ENCODE assay signal across 15 cellular contexts in genomic region chr9:36731576-36731975, GRCh38.
DNase-seq lines count a peak whose midpoint lies in the region; ATAC-seq, FAIRE-seq and TF ChIP-seq lines count a peak whose summit lies in the region.
"Had no signal": no experiment of that assay in that cellular context is flagged by ENCODE, and none has a peak within 500 bp of the region (broad histone marks: within the 10 kb centered on the region; RNA-seq: fewer than 3 reads in every experiment).

No MANE protein-coding gene starts in this region.

- peak; percentile 37 for FAIRE-seq in urothelium cell line (lab: Jason Lieb, UNC)
- FAIRE-seq: D721Med had no signal

- no peaks in the 10 kb centered on the region for H3K36me3 Mint-ChIP-seq in activated CD4-positive, alpha-beta T cell treated with anti-CD3 and anti-CD28 coated beads for 36 hours (ENCODE audit: low read depth)
- no peaks in the 10 kb centered on the region for H3K36me3 Mint-ChIP-seq in activated B cell treated with CpG ODN at 0.5 μM for 24 hours (ENCODE audit: low read depth)
- no peaks in the 10 kb centered on the region for H3K36me3 Mint-ChIP-seq in stimulated activated effector memory CD8-positive, alpha-beta T cell treated with anti-CD3 and anti-CD28 coated beads, Interleukin-12 subunit alpha, Interleukin-12 subunit beta, amount 100 ng/mL, for 72 hours

- no peaks in the 10 kb centered on the region for H3K9me3 Mint-ChIP-seq in activated CD4-positive, alpha-beta T cell treated with anti-CD3 and anti-CD28 coated beads for 36 hours (ENCODE audit: low read depth)
- no peaks in the 10 kb centered on the region for H3K9me3 Mint-ChIP-seq in activated B cell treated with CpG ODN at 0.5 μM for 24 hours
- no peaks in the 10 kb centered on the region for H3K9me3 Mint-ChIP-seq in stimulated activated effector memory CD8-positive, alpha-beta T cell treated with anti-CD3 and anti-CD28 coated beads, Interleukin-12 subunit alpha, Interleukin-12 subunit beta, amount 100 ng/mL, for 72 hours
- H3K9me3 Mint-ChIP-seq: activated CD4-positive, alpha-beta T cell treated with anti-CD3 and anti-CD28 coated beads, Interleukin-2, amount 10 ng/mL, durations not matched to agents 7 days and 5 days had no signal

- H3K4me1 Mint-ChIP-seq in activated CD4-positive, alpha-beta T cell treated with anti-CD3 and anti-CD28 coated beads for 36 hours, result no peaks in the 10 kb centered on the region
- peaks cover 14% of the 10 kb centered on the region for H3K4me1 Mint-ChIP-seq in activated B cell treated with CpG ODN at 0.5 μM for 24 hours
- no peaks in the 10 kb centered on the region for H3K4me1 Mint-ChIP-seq in stimulated activated effector memory CD8-positive, alpha-beta T cell treated with anti-CD3 and anti-CD28 coated beads, Interleukin-12 subunit alpha, Interleukin-12 subunit beta, amount 100 ng/mL, for 72 hours

- POLR2A ChIA-PET in activated CD4-positive, alpha-beta T cell treated with anti-CD3 and anti-CD28 coated beads for 36 hours (lab: Charles Lee), result no interaction called here
- POLR2A ChIA-PET in activated B cell treated with CpG ODN at 0.5 μM for 24 hours (lab: Charles Lee), result interaction anchor here (0.8 to 2.1 kb wide), 2 partner anchors 34 to 99 kb away, joined by 3 to 9 read pairs; no protein-coding TSS in a partner anchor

- no peak for DNase-seq in activated CD4-positive, alpha-beta T cell treated with anti-CD3 and anti-CD28 coated beads for 36 hours
- DNase-seq in activated CD4-positive, alpha-beta T cell treated with anti-CD3 and anti-CD28 coated beads for 48 hours, result no peak
- DNase-seq in NAMALWA (ENCODE audit: low spot score) (peak; percentile 54), activated B cell treated with CpG ODN at 0.5 μM for 24 hours (no peak), urothelium cell line (ENCODE audit: low spot score) (no peak), A172 (ENCODE audit: low spot score) (no peak)
- DNase-seq in stimulated activated effector memory CD8-positive, alpha-beta T cell treated with anti-CD3 and anti-CD28 coated beads, Interleukin-12 subunit alpha, Interleukin-12 subunit beta, amount 100 ng/mL, for 72 hours (ENCODE audit: low spot score in 2 of 2), result no peak
- DNase-seq: ACHN; activated CD4-positive, alpha-beta T cell treated with anti-CD3 and anti-CD28 coated beads, Interleukin-2, amount 10 ng/mL, durations not matched to agents 7 days and 5 days; activated T-cell treated with anti-CD3 and anti-CD28 coated beads, Interleukin-2, amount 50 U/mL, for 48 hours; anterior cingulate cortex; mesenchymal stem cell had no signal

- no peak for TF ChIP-seq CTCF in activated B cell treated with CpG ODN at 0.5 μM for 24 hours (IDR thresholded peaks at IDR 0.05)

- no peak overlapping the region for H3K27ac Mint-ChIP-seq in activated CD4-positive, alpha-beta T cell treated with anti-CD3 and anti-CD28 coated beads for 36 hours
- peak overlapping the region; percentile 76 for H3K27ac Mint-ChIP-seq in activated B cell treated with CpG ODN at 0.5 μM for 24 hours
- H3K27ac Mint-ChIP-seq in stimulated activated effector memory CD8-positive, alpha-beta T cell treated with anti-CD3 and anti-CD28 coated beads, Interleukin-12 subunit alpha, Interleukin-12 subunit beta, amount 100 ng/mL, for 72 hours, result no peak overlapping the region
- H3K27ac Mint-ChIP-seq: activated CD4-positive, alpha-beta T cell treated with anti-CD3 and anti-CD28 coated beads, Interleukin-2, amount 10 ng/mL, durations not matched to agents 7 days and 5 days had no signal

- intact Hi-C loops in activated CD4-positive, alpha-beta T cell treated with anti-CD3 and anti-CD28 coated beads for 36 hours (cut with DNase I, micrococcal nuclease), result no loop called here
- intact Hi-C loops in activated B cell treated with CpG ODN at 0.5 μM for 24 hours (cut with micrococcal nuclease), result no loop called here

- H3K27me3 Mint-ChIP-seq in activated CD4-positive, alpha-beta T cell treated with anti-CD3 and anti-CD28 coated beads for 36 hours, result peaks cover 1% of the 10 kb centered on the region
- H3K27me3 Mint-ChIP-seq in activated B cell treated with CpG ODN at 0.5 μM for 24 hours, result no peaks in the 10 kb centered on the region
- H3K27me3 Mint-ChIP-seq: activated CD4-positive, alpha-beta T cell treated with anti-CD3 and anti-CD28 coated beads, Interleukin-2, amount 10 ng/mL, durations not matched to agents 7 days and 5 days had no signal

- CTCF ChIA-PET in activated CD4-positive, alpha-beta T cell treated with anti-CD3 and anti-CD28 coated beads for 36 hours (lab: Charles Lee), result interaction anchor here (0.6 to 1.8 kb wide), 7 partner anchors 9 to 324 kb away, joined by 3 to 8 read pairs (median 3); no protein-coding TSS in a partner anchor
- CTCF ChIA-PET in activated B cell treated with CpG ODN at 0.5 μM for 24 hours (lab: Charles Lee), result interaction anchor here (0.9 to 4.8 kb wide), 5 partner anchors 9 to 324 kb away, joined by 3 to 49 read pairs (median 5); no protein-coding TSS in a partner anchor

- no peak overlapping the region for H3K4me3 Mint-ChIP-seq in activated CD4-positive, alpha-beta T cell treated with anti-CD3 and anti-CD28 coated beads for 36 hours
- no peak overlapping the region for H3K4me3 Mint-ChIP-seq in activated B cell treated with CpG ODN at 0.5 μM for 24 hours
- no peak overlapping the region for H3K4me3 Mint-ChIP-seq in stimulated activated effector memory CD8-positive, alpha-beta T cell treated with anti-CD3 and anti-CD28 coated beads, Interleukin-12 subunit alpha, Interleukin-12 subunit beta, amount 100 ng/mL, for 72 hours
- H3K4me3 Mint-ChIP-seq: activated CD4-positive, alpha-beta T cell treated with anti-CD3 and anti-CD28 coated beads, Interleukin-2, amount 10 ng/mL, durations not matched to agents 7 days and 5 days had no signal

- peak; percentile 61 for ATAC-seq in activated CD4-positive, alpha-beta T cell treated with anti-CD3 and anti-CD28 coated beads for 36 hours
- ATAC-seq in activated B cell treated with CpG ODN at 0.5 μM for 24 hours (ENCODE audit: low read depth) (peak; percentile 65), GM18909 (IDR thresholded peaks at IDR 0.05; ENCODE audit: poor library complexity, unreplicated experiment) (no peak)
- ATAC-seq in stimulated activated effector memory CD8-positive, alpha-beta T cell treated with anti-CD3 and anti-CD28 coated beads, Interleukin-12 subunit alpha, Interleukin-12 subunit beta, amount 100 ng/mL, for 72 hours, result no peak
- ATAC-seq: Panc1 had no signal

Comparison
In these comparisons a context has a peak if more than half of its experiments do, and no peak if none do; other contexts are left out.
1. ATAC-seq: peak in activated CD4-positive, alpha-beta T cell treated with anti-CD3 and anti-CD28 coated beads for 36 hours (single experiment) and activated B cell treated with CpG ODN at 0.5 μM for 24 hours (single experiment); none in GM18909 (single experiment) and stimulated activated effector memory CD8-positive, alpha-beta T cell treated with anti-CD3 and anti-CD28 coated beads, Interleukin-12 subunit alpha, Interleukin-12 subunit beta, amount 100 ng/mL, for 72 hours (single experiment).